In the genomic region with DNA sequence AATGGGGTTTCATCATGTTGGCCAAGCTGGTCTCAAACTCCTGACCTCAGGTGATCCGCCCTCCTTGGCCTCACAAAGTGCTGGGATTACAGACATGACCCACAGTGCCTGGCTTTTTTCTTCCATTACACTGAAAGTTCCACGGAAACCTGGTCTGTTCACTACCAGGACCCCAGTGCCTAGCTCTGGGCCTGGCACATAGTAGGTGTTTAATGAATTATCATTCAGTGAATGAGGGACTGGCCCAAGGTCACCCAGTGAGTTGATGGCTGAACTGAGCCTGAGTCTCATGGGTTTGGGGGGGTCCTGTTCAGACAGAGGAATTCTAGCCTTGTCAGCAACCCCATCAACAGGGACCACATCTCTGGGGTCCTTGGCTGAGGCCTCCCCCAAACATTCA, we compare ENCODE assay signal across 38 cellular contexts. TPM values are rescaled to one million over a fixed set of nuclear protein-coding genes. Genes with fewer than 3 reads are reported as not detected.
"Had no signal": no experiment of that assay in that cellular context is flagged by ENCODE, and none has a peak within 500 bp of the region (broad histone marks: within the 10 kb centered on the region; RNA-seq: fewer than 3 reads in every experiment).

No MANE protein-coding gene starts in this region.

- FAIRE-seq: astrocyte, TTC549 had no signal

- ATAC-seq: activated CD8-positive, alpha-beta T cell treated with anti-CD3 and anti-CD28 coated beads for 36 hours; activated naive CD4-positive, alpha-beta T cell treated with anti-CD3 and anti-CD28 coated beads, Interleukin-2, amount 50 U/mL, for 72 hours; activated T-cell treated with anti-CD3 and anti-CD28 coated beads, Interleukin-2, amount 50 U/mL, for 4 hours; activated T-cell treated with anti-CD3 and anti-CD28 coated beads, Interleukin-2, amount 50 U/mL, for 72 hours; activated T-helper 17 cell treated with anti-CD3 and anti-CD28 coated beads, Interleukin-2, amount 50 U/mL, for 72 hours; body of pancreas had no signal

- DNase-seq: activated B cell treated with CpG ODN at 0.5 μM for 24 hours; activated CD4-positive, alpha-beta memory T cell treated with anti-CD3 and anti-CD28 coated beads for 36 hours; activated CD4-positive, alpha-beta T cell treated with anti-CD3 and anti-CD28 coated beads for 4 hours; activated CD4-positive, alpha-beta T cell treated with anti-CD3 and anti-CD28 coated beads, Interleukin-2, amount 10 ng/mL, durations not matched to agents 24 days and 14 days; activated CD4-positive, alpha-beta T cell treated with anti-CD3 and anti-CD28 coated beads, Interleukin-2, amount 50 U/mL, for 1 hour; activated CD4-positive, alpha-beta T cell treated with anti-CD3 and anti-CD28 coated beads, Interleukin-2, amount 50 U/mL, for 4 hours; activated CD4-positive, CD25-positive, alpha-beta regulatory T cell treated with anti-CD3 and anti-CD28 coated beads, Interleukin-2, amount 50 U/mL, for 72 hours; activated CD8-positive, alpha-beta memory T cell treated with anti-CD3 and anti-CD28 coated beads, Interleukin-2, amount 50 U/mL, for 4 hours; activated CD8-positive, alpha-beta T cell treated with anti-CD3 and anti-CD28 coated beads for 36 hours; activated effector memory CD4-positive, alpha-beta T cell treated with anti-CD3 and anti-CD28 coated beads, Interleukin-2, amount 50 U/mL, for 16 hours; activated gamma-delta T cell treated with Interleukin-2 at 50 U/mL for 16 hours; activated naive CD4-positive, alpha-beta T cell; activated naive CD4-positive, alpha-beta T cell treated with anti-CD3 and anti-CD28 coated beads for 36 hours; activated naive CD4-positive, alpha-beta T cell treated with anti-CD3 and anti-CD28 coated beads, Interleukin-2, amount 50 U/mL, for 16 hours; activated naive CD8-positive, alpha-beta T cell treated with anti-CD3 and anti-CD28 coated beads for 36 hours; activated T-cell treated with anti-CD3 and anti-CD28 coated beads for 4 hours; activated T-cell treated with anti-CD3 and anti-CD28 coated beads, Interleukin-2, amount 50 U/mL, for 1 hour; activated T-cell treated with anti-CD3 and anti-CD28 coated beads, Interleukin-2, amount 50 U/mL, for 4 hours; activated T-cell treated with anti-CD3 and anti-CD28 coated beads, Interleukin-2, amount 50 U/mL, for 72 hours; adrenal gland; amniotic stem cell; aorta; body of pancreas; brain microvascular endothelial cell; central memory CD4-positive, alpha-beta T cell; T-helper 1 cell; T-helper 2 cell; T-helper 9 cell had no signal

- H3K27ac ChIP-seq: adrenal gland, body of pancreas, brain microvascular endothelial cell, VCaP had no signal

- H3K4me3 ChIP-seq: adrenal gland, body of pancreas, breast epithelium had no signal

- H3K27me3 ChIP-seq: adrenal gland, body of pancreas, brain microvascular endothelial cell, breast epithelium had no signal

- H3K4me1 ChIP-seq: breast epithelium had no signal

- H3K36me3 ChIP-seq: adrenal gland, brain microvascular endothelial cell, breast epithelium had no signal

RNA-seq across cellular contexts. Expression of gene C11orf86, which starts 3.1 kb away (rescaled TPM):
- total RNA-seq: activated B cell treated with CpG ODN at 0.5 μM for 24 hours; activated CD4-positive, alpha-beta memory T cell treated with anti-CD3 and anti-CD28 coated beads for 36 hours; activated CD4-positive, alpha-beta T cell treated with anti-CD3 and anti-CD28 coated beads, Interleukin-2, amount 10 ng/mL, durations not matched to agents 24 days and 14 days; activated CD8-positive, alpha-beta memory T cell treated with anti-CD3 and anti-CD28 coated beads for 36 hours; activated CD8-positive, alpha-beta T cell treated with anti-CD3 and anti-CD28 coated beads for 36 hours; activated naive CD4-positive, alpha-beta T cell treated with anti-CD3 and anti-CD28 coated beads for 36 hours; activated naive CD4-positive, alpha-beta T cell treated with anti-CD3 and anti-CD28 coated beads, Interleukin-2, amount 50 U/mL, for 72 hours; activated naive CD8-positive, alpha-beta T cell treated with anti-CD3 and anti-CD28 coated beads for 36 hours; activated T-cell treated with anti-CD3 and anti-CD28 coated beads, Interleukin-2, amount 50 U/mL, for 4 hours; activated T-cell treated with anti-CD3 and anti-CD28 coated beads, Interleukin-2, amount 50 U/mL, for 72 hours; activated T-helper 1 cell treated with anti-CD3 and anti-CD28 coated beads, Interleukin-12 subunit alpha, Interleukin-12 subunit beta, Interleukin-2, Interleukin-4 antibody, amounts not matched to agents 30 ng/mL and 10 ng/mL and 1 ng/mL, durations not matched to agents 14 hours and 24 hours and 36 hours; activated T-helper 17 cell treated with anti-CD3 and anti-CD28 coated beads, Interleukin-2, amount 50 U/mL, for 72 hours; aorta; astrocyte; body of pancreas; breast epithelium; cardiac septum; chondrocyte had no signal

RNA-seq across cellular contexts. Expression of gene SYT12, which starts 44.7 kb away (rescaled TPM):
- total RNA-seq: activated B cell treated with CpG ODN at 0.5 μM for 24 hours; activated CD4-positive, alpha-beta memory T cell treated with anti-CD3 and anti-CD28 coated beads for 36 hours; activated CD4-positive, alpha-beta T cell treated with anti-CD3 and anti-CD28 coated beads, Interleukin-2, amount 10 ng/mL, durations not matched to agents 24 days and 14 days; activated CD8-positive, alpha-beta memory T cell treated with anti-CD3 and anti-CD28 coated beads for 36 hours; activated CD8-positive, alpha-beta T cell treated with anti-CD3 and anti-CD28 coated beads for 36 hours; activated naive CD4-positive, alpha-beta T cell treated with anti-CD3 and anti-CD28 coated beads for 36 hours; activated naive CD8-positive, alpha-beta T cell treated with anti-CD3 and anti-CD28 coated beads for 36 hours; activated T-cell treated with anti-CD3 and anti-CD28 coated beads, Interleukin-2, amount 50 U/mL, for 72 hours; activated T-helper 1 cell treated with anti-CD3 and anti-CD28 coated beads, Interleukin-12 subunit alpha, Interleukin-12 subunit beta, Interleukin-2, Interleukin-4 antibody, amounts not matched to agents 30 ng/mL and 10 ng/mL and 1 ng/mL, durations not matched to agents 14 hours and 24 hours and 36 hours had no signal
